1 cellular context compared by ENCODE assay signal in the genomic region with DNA sequence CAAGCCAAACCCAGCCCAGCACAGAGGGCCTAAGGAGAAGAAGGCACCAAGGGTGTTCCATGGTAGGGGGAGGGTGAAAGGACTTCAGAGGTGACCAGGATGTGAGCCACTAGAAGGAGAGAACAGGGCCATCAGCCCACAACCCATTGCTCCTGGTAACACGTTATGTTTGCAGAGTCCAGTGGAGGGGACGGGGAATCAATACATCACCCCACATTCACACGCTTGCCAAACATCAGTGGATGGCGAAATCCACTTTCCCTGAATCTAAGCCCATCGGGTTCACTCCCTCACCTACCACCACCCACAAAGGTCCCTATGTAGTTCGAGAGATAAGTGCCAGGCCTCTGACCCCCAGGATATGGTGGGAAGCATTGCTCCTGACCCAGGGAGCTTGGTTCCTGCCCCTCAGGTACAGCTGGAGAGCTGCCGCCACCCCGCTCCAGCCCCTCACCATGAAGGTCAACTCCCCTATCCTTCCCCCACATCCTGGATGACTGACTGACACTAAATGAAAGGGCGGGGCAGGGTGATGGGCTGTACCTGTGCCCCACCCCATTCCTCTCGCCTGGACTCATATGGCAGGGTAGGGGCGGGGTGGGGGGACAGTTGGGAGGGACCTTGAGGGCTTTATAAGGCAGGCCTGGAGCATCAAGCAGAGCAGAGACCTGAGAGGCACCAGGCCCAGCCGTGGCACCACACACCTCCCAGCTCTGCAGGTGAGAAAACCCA.
TF ChIP-seq lines count a peak whose summit lies in the region.

A gene with protein sequence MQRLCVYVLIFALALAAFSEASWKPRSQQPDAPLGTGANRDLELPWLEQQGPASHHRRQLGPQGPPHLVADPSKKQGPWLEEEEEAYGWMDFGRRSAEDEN (plus strand): TSS at position 663 of the 732 bp plus-strand sequence. CDS start 3,106 bp downstream, outside the sequence.

TF ChIP-seq in IMR-90, 13 proteins besides CTCF, POLR2A, EP300 and RAD21:
- TF ChIP-seq SMC3 (IDR thresholded peaks at IDR 0.05; ENCODE audit: low read depth, low read length) (no peak), CEBPB (IDR thresholded peaks at IDR 0.05; ENCODE audit: low read depth, low read length) (no peak), RCOR1 (IDR thresholded peaks at IDR 0.05; ENCODE audit: insufficient replicate concordance, low read length) (no peak)
- TF ChIP-seq, protein P1, sequence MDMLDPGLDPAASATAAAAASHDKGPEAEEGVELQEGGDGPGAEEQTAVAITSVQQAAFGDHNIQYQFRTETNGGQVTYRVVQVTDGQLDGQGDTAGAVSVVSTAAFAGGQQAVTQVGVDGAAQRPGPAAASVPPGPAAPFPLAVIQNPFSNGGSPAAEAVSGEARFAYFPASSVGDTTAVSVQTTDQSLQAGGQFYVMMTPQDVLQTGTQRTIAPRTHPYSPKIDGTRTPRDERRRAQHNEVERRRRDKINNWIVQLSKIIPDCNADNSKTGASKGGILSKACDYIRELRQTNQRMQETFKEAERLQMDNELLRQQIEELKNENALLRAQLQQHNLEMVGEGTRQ (IDR thresholded peaks at IDR 0.05; ENCODE audit: low read depth, low read length) = no peak
